Comparison of ENCODE assay signal across 1 cellular context in the genomic region with DNA sequence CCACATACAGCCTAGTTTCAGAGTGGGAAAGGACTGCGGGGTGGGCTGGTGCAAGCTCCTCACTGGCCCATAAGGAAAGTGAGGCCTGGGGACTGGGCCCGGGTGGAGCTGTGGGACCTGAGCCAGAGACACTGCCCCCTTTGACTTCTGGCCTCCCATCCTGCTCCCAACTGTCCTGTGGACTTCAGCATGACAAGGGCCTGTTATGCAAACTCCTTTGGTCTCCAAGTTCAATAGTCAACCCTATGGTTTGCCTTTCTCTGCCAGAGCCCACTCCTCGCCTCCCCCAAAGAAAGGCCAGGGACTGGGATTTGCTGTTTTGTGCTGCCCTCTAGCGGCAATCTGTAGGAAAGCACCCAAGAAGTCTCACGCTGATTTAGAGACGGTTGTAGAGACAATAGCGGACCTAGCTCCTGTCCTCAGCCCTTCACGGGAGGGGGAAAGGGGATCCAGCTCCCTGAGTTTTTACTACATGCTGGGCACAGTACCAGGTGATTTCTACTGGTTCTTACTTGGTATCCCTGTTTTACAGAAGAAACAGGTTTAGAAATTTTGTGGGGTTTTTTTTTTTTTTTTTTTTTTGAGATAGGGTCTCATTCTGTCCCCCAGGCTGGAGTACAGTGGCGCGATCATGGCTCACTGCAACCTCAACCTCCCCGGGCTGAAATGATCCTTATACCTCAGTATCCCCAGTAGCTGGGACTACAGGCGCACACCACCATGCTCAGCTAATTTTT.
TF ChIP-seq lines count a peak whose summit lies in the region.

No MANE protein-coding gene starts in this region.

TF ChIP-seq in SK-N-SH treated with all-trans-retinoic acid at 6 μM for 48 hours, 23 proteins besides CTCF, POLR2A, EP300 and RAD21 (continued from another document):
- TF ChIP-seq, protein P1, sequence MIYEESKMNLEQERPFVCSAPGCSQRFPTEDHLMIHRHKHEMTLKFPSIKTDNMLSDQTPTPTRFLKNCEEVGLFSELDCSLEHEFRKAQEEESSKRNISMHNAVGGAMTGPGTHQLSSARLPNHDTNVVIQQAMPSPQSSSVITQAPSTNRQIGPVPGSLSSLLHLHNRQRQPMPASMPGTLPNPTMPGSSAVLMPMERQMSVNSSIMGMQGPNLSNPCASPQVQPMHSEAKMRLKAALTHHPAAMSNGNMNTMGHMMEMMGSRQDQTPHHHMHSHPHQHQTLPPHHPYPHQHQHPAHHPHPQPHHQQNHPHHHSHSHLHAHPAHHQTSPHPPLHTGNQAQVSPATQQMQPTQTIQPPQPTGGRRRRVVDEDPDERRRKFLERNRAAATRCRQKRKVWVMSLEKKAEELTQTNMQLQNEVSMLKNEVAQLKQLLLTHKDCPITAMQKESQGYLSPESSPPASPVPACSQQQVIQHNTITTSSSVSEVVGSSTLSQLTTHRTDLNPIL (CRISPR knock-in tag; IDR thresholded peaks at IDR 0.05; ENCODE audit: low read depth), result no peak
- TF ChIP-seq ARNTL (CRISPR knock-in tag; IDR thresholded peaks at IDR 0.05; ENCODE audit: borderline replicate concordance, low read depth), result no peak
